In the genomic region with DNA sequence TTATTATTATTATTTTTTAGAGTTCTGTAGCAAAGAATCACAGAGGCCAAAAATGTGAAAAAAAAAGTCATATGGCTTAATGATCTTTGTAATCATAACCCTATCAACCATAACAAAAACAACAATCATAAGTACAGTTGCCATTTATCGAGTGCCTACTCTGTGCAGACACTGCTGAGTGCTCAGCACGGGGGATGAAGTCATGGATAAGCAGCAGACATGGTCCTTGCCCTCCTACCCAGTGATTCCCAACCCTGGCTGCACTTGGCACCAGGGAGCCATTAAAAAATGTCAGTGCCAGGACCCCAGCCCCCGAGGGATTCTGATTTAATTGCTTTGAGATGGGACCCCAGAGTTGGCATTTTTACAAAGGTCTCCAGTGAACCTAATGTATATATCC, we compare ENCODE assay signal across 20 cellular contexts. TPM values are rescaled to one million over a fixed set of nuclear protein-coding genes. Genes with fewer than 3 reads are reported as not detected.
DNase-seq lines count a peak whose midpoint lies in the region; ATAC-seq, FAIRE-seq and TF ChIP-seq lines count a peak whose summit lies in the region.
"Had no signal": no experiment of that assay in that cellular context is flagged by ENCODE, and none has a peak within 500 bp of the region (broad histone marks: within the 10 kb centered on the region; RNA-seq: fewer than 3 reads in every experiment).

No MANE protein-coding gene starts in this region.

- no peak overlapping the region for H3K9ac ChIP-seq in GM12878 (ENCODE audit: control insufficient read depth, insufficient read depth, low read length)
- H3K9ac ChIP-seq: SK-N-SH had no signal

- H3K79me2 ChIP-seq in GM12878 (ENCODE audit: control insufficient read depth, insufficient read depth, low read length): peaks cover 97% of the 10 kb centered on the region

- RAD21 ChIA-PET in GM12878 (lab: Charles Lee; ENCODE audit: unreplicated experiment): interaction anchor here (1.1 to 9.6 kb wide), 7 partner anchors 10 to 100 kb away, joined by 3 to 141 read pairs (median 78); a partner anchor contains a TSS

- intact Hi-C loops in heart right ventricle (cut with DNase I): loop anchor here in 1 of 10 donors (5.0 kb wide), 1 partner anchor 37 kb away; a partner anchor contains a TSS
- intact Hi-C loops in Right ventricle myocardium superior (cut with DNase I): no loop called here
- intact Hi-C loops in GM12878 (cut with micrococcal nuclease; ENCODE audit: unreplicated experiment): no loop called here
- intact Hi-C loops in transverse colon (cut with DNase I; ENCODE audit: low total_unique reads): no loop called here

- SMC1A ChIA-PET in GM12878 (lab: Charles Lee; ENCODE audit: uncharacterized antibody, unreplicated experiment): interaction anchor here (1.0 to 27.8 kb wide), 8 partner anchors 10 to 98 kb away, joined by 3 to 795 read pairs (median 42); a partner anchor contains a TSS

- FAIRE-seq in GM12878 (lab: Jason Lieb, UNC): no peak
- FAIRE-seq: endothelial cell of umbilical vein had no signal

- no peaks in the 10 kb centered on the region for H3K27me3 ChIP-seq in heart right ventricle
- H3K27me3 ChIP-seq in GM12878 (replicated peaks in 1 of 2; ENCODE audit: control insufficient read depth in 2 of 2, insufficient read depth in 2 of 2, low read length in 1 of 2): no peaks in the 10 kb centered on the region
- H3K27me3 ChIP-seq in transverse colon: no peaks in the 10 kb centered on the region
- H3K27me3 ChIP-seq: BE2C, ovary had no signal

- H3K4me2 ChIP-seq in GM12878 (ENCODE audit: control insufficient read depth, insufficient read depth): peak overlapping the region; percentile 31; the same call in 1 of the 2 replicates
- H3K4me2 ChIP-seq: SK-N-SH had no signal

- in situ Hi-C loops in GM12878 (cut with MboI): loop anchor here (5.0 kb wide), 1 partner anchor 38 kb away; no protein-coding TSS in a partner anchor
- in situ Hi-C loops in transverse colon (cut with MboI; ENCODE audit: low pct_ligation_motif_present in 1 of 4, low pct_unique_long_range_greater_than_20kb in 1 of 4, low sequenced_read_pairs in 3 of 4): no loop called here

- H3K36me3 Mint-ChIP-seq in naive B cell: peaks cover 0 to 4% of the 10 kb centered on the region in 2 donors
- H3K36me3 Mint-ChIP-seq: naive thymus-derived CD8-positive, alpha-beta T cell had no signal

- ATAC-seq in heart right ventricle: no peak
- no peak for ATAC-seq in Right ventricle myocardium superior (ENCODE audit: poor library complexity)
- ATAC-seq in GM12878: no peak
- ATAC-seq in naive B cell (ENCODE audit: low read depth in 2 of 2): no peak
- ATAC-seq: naive thymus-derived CD8-positive, alpha-beta T cell had no signal

- TF ChIP-seq POLR2A in GM12878 (IDR thresholded peaks at IDR 0.05; ENCODE audit: low read depth, low read length): no peak
- TF ChIP-seq POLR2A in transverse colon (IDR thresholded peaks at IDR 0.05): no peak

- TF ChIP-seq RAD21 in GM12878 (IDR thresholded peaks at IDR 0.05; ENCODE audit: insufficient read depth, low read depth, low read length): no peak

- H3K4me1 ChIP-seq in heart right ventricle: peaks cover 0 to 70% (median 24%) of the 10 kb centered on the region in 9 donors
- H3K4me1 ChIP-seq in GM12878 (ENCODE audit: control insufficient read depth, insufficient read depth, low read length): peaks cover 56% of the 10 kb centered on the region
- H3K4me1 ChIP-seq in transverse colon: peaks cover 0 to 23% (median 4%) of the 10 kb centered on the region in 4 donors
- H3K4me1 ChIP-seq: BE2C, Caco-2 had no signal

- no peak for TF ChIP-seq EP300 in GM12878 (IDR thresholded peaks at IDR 0.05; ENCODE audit: borderline replicate concordance in 1 of 2, control insufficient read depth in 1 of 2, low read depth in 2 of 2, low read length in 2 of 2)
- no peak for TF ChIP-seq EP300 in transverse colon (IDR thresholded peaks at IDR 0.05; ENCODE audit: low read depth)

- no peaks in the 10 kb centered on the region for H3K27me3 Mint-ChIP-seq in naive B cell

- H4K20me1 ChIP-seq in GM12878 (ENCODE audit: control insufficient read depth, insufficient read depth): no peaks in the 10 kb centered on the region

- no peak overlapping the region for H3K4me3 ChIP-seq in heart right ventricle
- no peak overlapping the region for H3K4me3 ChIP-seq in GM12878
- no peak overlapping the region for H3K4me3 ChIP-seq in transverse colon
- H3K4me3 ChIP-seq: ovary had no signal

- no peak overlapping the region for H2AFZ ChIP-seq in GM12878 (ENCODE audit: control insufficient read depth, low read depth, low read length)

- H3K9me3 ChIP-seq in heart right ventricle (peaks cover 0 to under 1% (median 0%) of the 10 kb centered on the region in 11 donors), GM12878 (replicated peaks; ENCODE audit: control insufficient read depth, insufficient read depth, low read length) (peaks cover 6% of the 10 kb centered on the region), transverse colon (no peaks in the 10 kb centered on the region)
- H3K9me3 ChIP-seq: BE2C, ovary, SK-N-SH had no signal

- peak overlapping the region; percentile 81 to 97 (median 87) for H3K27ac Mint-ChIP-seq in naive B cell
- H3K27ac Mint-ChIP-seq: activated CD4-positive, alpha-beta T cell treated with anti-CD3 and anti-CD28 coated beads, Interleukin-2, amount 10 ng/mL, durations not matched to agents 7 days and 5 days had no signal

- peaks cover 68 to 76% (median 75%) of the 10 kb centered on the region in 3 donors for H3K4me1 Mint-ChIP-seq in naive B cell

- POLR2A ChIA-PET in GM12878 (lab: Charles Lee): interaction anchor here (0.8 to 18.6 kb wide), 5 partner anchors 24 to 100 kb away, joined by 4 to 451 read pairs (median 17); a partner anchor contains a TSS

- H3K4me3 Mint-ChIP-seq in naive B cell: peak overlapping the region in 1 of 8 donors; percentile 26
- H3K4me3 Mint-ChIP-seq: activated CD4-positive, alpha-beta T cell treated with anti-CD3 and anti-CD28 coated beads, Interleukin-2, amount 10 ng/mL, durations not matched to agents 7 days and 5 days had no signal

- peaks cover 0 to 6% (median 0%) of the 10 kb centered on the region in 7 donors for H3K9me3 Mint-ChIP-seq in naive B cell
- H3K9me3 Mint-ChIP-seq: activated CD4-positive, alpha-beta T cell treated with anti-CD3 and anti-CD28 coated beads, Interleukin-2, amount 10 ng/mL, durations not matched to agents 7 days and 5 days; naive thymus-derived CD8-positive, alpha-beta T cell had no signal

- no peaks in the 10 kb centered on the region for H3K36me3 ChIP-seq in heart right ventricle
- H3K36me3 ChIP-seq in GM12878 (ENCODE audit: control insufficient read depth in 2 of 2, insufficient read depth in 2 of 2, low read length in 1 of 2): peaks cover 8 to 11% of the 10 kb centered on the region in 2 experiments
- no peaks in the 10 kb centered on the region for H3K36me3 ChIP-seq in transverse colon
- H3K36me3 ChIP-seq: BE2C, ovary had no signal

- TF ChIP-seq CTCF in heart right ventricle (IDR thresholded peaks at IDR 0.05) (no peak), GM12878 (IDR thresholded peaks at IDR 0.05 in 2 of 3, conservative IDR thresholded peaks at IDR 0.05 in 1 of 3; ENCODE audit: control insufficient read depth in 2 of 3, extremely low read depth in 1 of 3, insufficient read depth in 1 of 3, low read depth in 3 of 3, low read length in 3 of 3) (no peak), transverse colon (IDR thresholded peaks at IDR 0.05) (no peak)

- H3K27ac ChIP-seq in heart right ventricle (peak overlapping the region in 6 of 10 donors; percentile 68 to 88 (median 78)), GM12878 (ENCODE audit: control insufficient read depth, insufficient read depth) (peak overlapping the region; percentile 93), transverse colon (peak overlapping the region; percentile 8 to 33 (median 20))
- H3K27ac ChIP-seq: ovary had no signal

- DNase-seq in heart right ventricle (no peak), Right ventricle myocardium superior (no peak), GM12878 (ENCODE audit: low read depth, low spot score) (no peak), naive B cell (no peak), transverse colon (no peak), NCI-H2171 (lab: John Stamatoyannopoulos, UW) (no peak), NCI-H345 treated with DMSO at 0.1 percent for 48 hours (lab: John Stamatoyannopoulos, UW; ENCODE audit: unreplicated experiment) (no peak), DMS 273 (lab: John Stamatoyannopoulos, UW; ENCODE audit: unreplicated experiment) (no peak)
- DNase-seq: activated CD4-positive, alpha-beta T cell treated with anti-CD3 and anti-CD28 coated beads, Interleukin-2, amount 10 ng/mL, durations not matched to agents 7 days and 5 days; activated naive CD4-positive, alpha-beta T cell treated with anti-CD3 and anti-CD28 coated beads, Interleukin-2, amount 50 U/mL, for 16 hours; anterior cingulate cortex; BE2C; Caco-2; naive thymus-derived CD8-positive, alpha-beta T cell; NCI-H1105; NCI-H2029 treated with DMSO at 0.1 percent for 48 hours; NCI-H345; ovary; SK-N-SH had no signal

- CTCF ChIA-PET in GM12878 (lab: Yijun Ruan, JAX): interaction anchor here (1.0 to 3.9 kb wide), 10 partner anchors 8 to 100 kb away, joined by 3 to 24 read pairs (median 10); a partner anchor contains a TSS

- no TSS peak for BruUV-seq in GM12878 (replicated peaks; lab: Mats Ljungman, UMichigan)

- WGBS in heart right ventricle, 2 donors: 86% methylated on average over 3 of the region's 3 CpGs
- 98% methylated on average over 3 of the region's 3 CpGs for WGBS in GM12878 (ENCODE audit: insufficient coverage, insufficient replicate concordance, low lambda C conversion rate, missing lambda C conversion rate)
- WGBS in transverse colon (ENCODE audit: low coverage in 1 of 2), 2 donors: 80 to 86% methylated on average over 1 to 3 of the region's 3 CpGs

RNA-seq across cellular contexts. Expression of a gene that starts 38.2 kb away (rescaled TPM):
- total RNA-seq in heart right ventricle (10 to 100 TPM in 3 of 10 donors, 1 to 10 TPM in 7; 5.1 to 13.0 (median 9.3) TPM), Right ventricle myocardium superior (6.0 TPM), GM12878 (2014; rRNA removed) (174 and 207 TPM in 2 replicates), GM12878 (2014; rRNA removed; fragmentation: Illumina TruSeq; extraction: Trizol) (211 and 225 TPM in 2 replicates), GM12878 (2021) (191 and 192 TPM in 2 replicates), transverse colon (10 to 100 TPM in 2 of 4 donors, 1 to 10 TPM in 2; 5.1 to 35.6 (median 11.0) TPM)
- polyA plus RNA-seq in heart right ventricle (1 to 10 TPM; 4.2 to 4.9 TPM), GM12878 (2011; rRNA removed) (413 and 501 TPM in 2 replicates), GM12878 (2014; fragmentation: Illumina TruSeq; extraction: Trizol) (267 and 329 TPM in 2 replicates), GM12878 (2014; fragmentation: Nextera tagmentation; extraction: Ambion mirVana) (100 to 1,000 TPM; 110 to 113 TPM), GM12878 (2014; rRNA removed) (126 and 147 TPM in 2 replicates), GM12878 (2016; fragmentation: Nextera tagmentation; extraction: Ambion mirVana) (100 to 1,000 TPM; 129 to 137 TPM), naive B cell (ENCODE audit: low read depth in 6 of 6) (10 to 100 TPM; 39.0 to 59.2 (median 48.9) TPM)
- 1,304 and 1,321 TPM in 2 replicates for total RNA-seq in GM12878 (2013; cell fraction: nucleolus; rRNA removed)
- 134 TPM for polyA plus RNA-seq in GM12878 (2011; ENCODE audit: low read depth)
- 240 and 247 TPM in 2 replicates for polyA plus RNA-seq in GM12878 (2011; cell fraction: cytosol; rRNA removed)
- polyA plus RNA-seq in GM12878 (2011; cell fraction: nucleus; rRNA removed): 347 and 487 TPM in 2 replicates
- polyA plus RNA-seq in GM12878 (2012): 141 and 153 TPM in 2 replicates
- polyA minus RNA-seq in GM12878 (2011; rRNA and poly(A)+ RNA removed): 467 and 533 TPM in 2 replicates
- polyA minus RNA-seq in GM12878 (2011; cell fraction: cytosol; rRNA and poly(A)+ RNA removed): 132 and 154 TPM in 2 replicates
- 363 and 434 TPM in 2 replicates for polyA minus RNA-seq in GM12878 (2011; cell fraction: nucleus; rRNA and poly(A)+ RNA removed)

Comparison
In these comparisons a context has a peak if more than half of its experiments do, and no peak if none do; other contexts are left out.
1. H3K27ac ChIP-seq: peak in every context shown above with its lines; median percentile 93 in GM12878; 78 in heart right ventricle; 20 in transverse colon.
2. RNA of a gene that starts 38.2 kb away (total RNA-seq): 174 to 1,321 TPM in GM12878; 5.1 to 35.6 TPM in transverse colon, 5.1 to 13.0 TPM in heart right ventricle and 6.0 TPM in Right ventricle myocardium superior (single experiment); every median in the first group is over 4 times any median in the second.